In the genomic region with DNA sequence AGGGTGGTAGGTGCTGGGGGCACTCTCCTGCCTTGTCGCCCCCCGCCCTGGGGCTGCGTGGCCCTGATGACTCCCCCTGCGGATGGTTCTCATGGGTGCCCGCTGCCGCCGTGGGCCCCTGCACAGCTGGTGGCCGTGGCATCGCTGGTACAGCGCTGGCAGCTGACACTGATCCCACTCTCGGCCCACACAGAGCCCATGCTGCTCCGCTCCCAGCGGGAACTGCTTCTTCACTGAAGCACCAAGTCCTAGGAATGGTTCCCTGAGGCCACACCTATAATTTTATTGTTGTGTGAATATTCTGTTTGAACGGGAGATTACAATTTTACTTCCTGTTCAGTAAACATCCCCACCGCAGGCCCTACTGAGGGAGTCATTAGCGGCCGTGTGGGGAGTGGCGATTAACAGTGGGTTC, we compare ENCODE assay signal across 13 cellular contexts.
DNase-seq lines count a peak whose midpoint lies in the region; ATAC-seq lines count a peak whose summit lies in the region.
"Had no signal": no experiment of that assay in that cellular context is flagged by ENCODE, and none has a peak within 500 bp of the region (broad histone marks: within the 10 kb centered on the region; RNA-seq: fewer than 3 reads in every experiment).

No MANE protein-coding gene starts in this region.

- H3K4me3 Mint-ChIP-seq in T-helper 17 cell, result no peak overlapping the region
- H3K4me3 Mint-ChIP-seq: endodermal cell, IgD-negative memory B cell, natural killer cell had no signal

- DNase-seq in NCI-H1417 (lab: John Stamatoyannopoulos, UW) (peak; percentile 10 to 65 (median 30)), NCI-H1417 treated with DMSO at 0.1 percent for 48 hours (lab: John Stamatoyannopoulos, UW) (no peak), COR-L47 (lab: John Stamatoyannopoulos, UW) (peak; percentile 80), T-helper 17 cell (no peak), mesenteric fat pad (ENCODE audit: low spot score) (no peak), NCI-H1694 treated with DMSO at 0.1 percent for 48 hours (lab: John Stamatoyannopoulos, UW) (no peak)
- DNase-seq: endodermal cell, natural killer cell, NCI-H2171 treated with DMSO at 0.1 percent for 48 hours, spleen had no signal

- peak overlapping the region; percentile 46 to 52 for H3K27ac ChIP-seq in mucosa of rectum (ENCODE audit: low read depth in 2 of 2, low read length in 2 of 2)

- H3K4me1 ChIP-seq in mucosa of rectum (ENCODE audit: control insufficient read depth in 2 of 2, insufficient read depth in 2 of 2, low read length in 2 of 2), result peaks cover 7 to 13% of the 10 kb centered on the region in 2 donors

- ATAC-seq in T-helper 17 cell, result no peak
- no peak for ATAC-seq in GM18498 (IDR thresholded peaks at IDR 0.05; ENCODE audit: unreplicated experiment)
- ATAC-seq: natural killer cell had no signal

- H3K27me3 Mint-ChIP-seq in T-helper 17 cell, result peaks cover 21% of the 10 kb centered on the region

- H3K36me3 ChIP-seq in mucosa of rectum (ENCODE audit: control insufficient read depth in 2 of 2, insufficient read depth in 2 of 2, low read length in 2 of 2), result no peaks in the 10 kb centered on the region
- H3K36me3 ChIP-seq: spleen had no signal

- H3K4me1 Mint-ChIP-seq in T-helper 17 cell, result peaks cover 11% of the 10 kb centered on the region
- H3K4me1 Mint-ChIP-seq: endodermal cell had no signal

- peaks cover 8% of the 10 kb centered on the region for H3K36me3 Mint-ChIP-seq in T-helper 17 cell (ENCODE audit: low read depth)
- H3K36me3 Mint-ChIP-seq: IgD-negative memory B cell, natural killer cell had no signal

- peaks cover 0 to 9% of the 10 kb centered on the region in 2 donors for H3K27me3 ChIP-seq in mucosa of rectum (ENCODE audit: control insufficient read depth in 2 of 2, insufficient read depth in 2 of 2, low read length in 2 of 2)

- peak overlapping the region; percentile 21 for H3K27ac Mint-ChIP-seq in T-helper 17 cell
- H3K27ac Mint-ChIP-seq: endodermal cell, IgD-negative memory B cell, natural killer cell had no signal

- H3K9ac ChIP-seq in mucosa of rectum (ENCODE audit: low read depth in 1 of 2, low read length in 2 of 2), result peak overlapping the region in 1 of 2 donors; percentile 3

- H3K9me3 ChIP-seq in T-helper 17 cell (ENCODE audit: control insufficient read depth, low read length, poor library complexity, severe bottlenecking) (no peaks in the 10 kb centered on the region), mucosa of rectum (ENCODE audit: control insufficient read depth in 2 of 2, low read length in 2 of 2) (no peaks in the 10 kb centered on the region)
- H3K9me3 ChIP-seq: spleen had no signal

- peak overlapping the region in 1 of 2 donors; percentile 19 for H3K4me3 ChIP-seq in mucosa of rectum (ENCODE audit: low read length in 2 of 2)
- H3K4me3 ChIP-seq: spleen had no signal

Comparison
In these comparisons a context has a peak if more than half of its experiments do, and no peak if none do; other contexts are left out.
1. DNase-seq: peak in NCI-H1417 (3 of 3) and COR-L47 (single experiment); none in NCI-H1417 treated with DMSO at 0.1 percent for 48 hours (single experiment), T-helper 17 cell (0 of 3), mesenteric fat pad (single experiment) and NCI-H1694 treated with DMSO at 0.1 percent for 48 hours (single experiment).